8 cellular contexts compared by ENCODE assay signal in the genomic region with DNA sequence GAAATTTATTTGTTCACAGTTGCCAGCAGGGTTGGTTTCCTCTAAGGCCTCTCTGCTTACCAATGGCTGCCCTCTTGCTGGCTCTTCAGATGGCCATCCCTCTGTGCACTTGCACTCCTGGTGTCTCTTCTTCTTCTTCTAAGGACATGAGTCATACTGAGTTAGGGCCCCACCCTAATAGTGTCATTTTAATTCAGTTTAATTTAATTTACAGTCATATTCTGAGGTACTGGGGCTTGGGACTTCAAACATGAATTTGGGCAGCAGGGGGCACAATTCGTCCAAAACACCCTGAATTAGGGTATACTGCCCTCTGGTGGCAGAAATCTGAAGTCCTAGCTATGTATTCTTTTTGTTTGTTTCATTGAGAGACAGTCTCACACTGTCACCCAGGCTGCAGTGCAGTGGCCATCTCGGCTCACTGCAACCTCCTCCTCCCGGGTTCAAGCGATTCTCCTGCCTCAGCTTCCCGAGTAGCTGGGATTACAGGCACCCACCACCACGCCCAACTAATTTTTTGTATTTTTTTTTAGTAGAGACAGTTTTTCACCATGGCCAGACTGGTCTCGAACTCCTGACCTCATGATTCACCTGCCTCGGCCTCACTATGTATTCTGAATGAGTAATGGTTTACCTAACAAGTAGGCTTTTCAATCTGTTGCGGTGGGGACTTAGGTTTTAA. TPM values are rescaled to one million over a fixed set of nuclear protein-coding genes. Genes with fewer than 3 reads are reported as not detected.
DNase-seq lines count a peak whose midpoint lies in the region; ATAC-seq and TF ChIP-seq lines count a peak whose summit lies in the region.

No MANE protein-coding gene starts in this region.

- no peaks in the 10 kb centered on the region for H3K9me3 ChIP-seq in HCT116 (ENCODE audit: control insufficient read depth in 1 of 2, insufficient read depth in 1 of 2, low read depth in 1 of 2, low read length in 2 of 2)

- H3K9me3 Mint-ChIP-seq in activated naive CD8-positive, alpha-beta T cell treated with anti-CD3 and anti-CD28 coated beads, Interleukin-2, amount 10 ng/mL, durations not matched to agents 7 days and 5 days: no peaks in the 10 kb centered on the region

- TF ChIP-seq CTCF in HCT116 (IDR thresholded peaks at IDR 0.05 in 2 of 3, conservative IDR thresholded peaks at IDR 0.05 in 1 of 3; ENCODE audit: borderline replicate concordance in 1 of 3, insufficient read depth in 1 of 3, low read depth in 2 of 3, low read length in 2 of 3): peak; percentile 89 to 100 (median 98)

- no peaks in the 10 kb centered on the region for H3K9me2 ChIP-seq in HCT116 (ENCODE audit: insufficient read depth)

- peaks cover 0 to 14% of the 10 kb centered on the region in 2 experiments; a peak in 2 of 4 replicates for H3K36me3 ChIP-seq in HCT116 (ENCODE audit: control insufficient read depth in 1 of 2, insufficient read depth in 2 of 2, low read length in 2 of 2)

- CTCF ChIA-PET in HCT116 (lab: Charles Lee): interaction anchor here (0.6 to 2.9 kb wide), 36 partner anchors 9 to 938 kb away, joined by 3 to 22 read pairs (median 4); a partner anchor contains a TSS

- no TSS peak for BruUV-seq in HCT116 (replicated peaks; lab: Mats Ljungman, UMichigan)

- H3K4me3 Mint-ChIP-seq in activated naive CD8-positive, alpha-beta T cell treated with anti-CD3 and anti-CD28 coated beads, Interleukin-2, amount 10 ng/mL, durations not matched to agents 7 days and 5 days: peak overlapping the region; percentile 59

- POLR2A ChIA-PET in HCT116 (lab: Charles Lee): interaction anchor here (0.7 to 1.1 kb wide), 3 partner anchors 12 to 254 kb away, joined by 3 read pairs; a partner anchor contains a TSS
- POLR2A ChIA-PET in activated naive CD8-positive, alpha-beta T cell treated with anti-CD3 and anti-CD28 coated beads, Interleukin-2, amount 10 ng/mL, durations not matched to agents 7 days and 5 days (lab: Charles Lee): interaction anchor here (0.5 to 2.5 kb wide), 10 partner anchors 9 to 1138 kb away, joined by 3 to 12 read pairs (median 4); a partner anchor contains a TSS

- RAD21 ChIA-PET in HCT116 (lab: Charles Lee; ENCODE audit: low non-redundant PET in 1 of 2, low total read pairs in 2 of 2, uncharacterized antibody in 2 of 2, unreplicated experiment in 2 of 2): interaction anchor here in 1 of 2 experiments (1.0 kb wide), 1 partner anchor 20 kb away, joined by 5 read pairs; no protein-coding TSS in a partner anchor

- H3K4me3 ChIP-seq in HCT116 (replicated peaks in 1 of 2; ENCODE audit: low read depth in 1 of 2, low read length in 2 of 2): peak overlapping the region in 1 of 2 experiments; percentile 40; a peak in 2 of 4 replicates

- peaks cover 19% of the 10 kb centered on the region for H3K4me1 Mint-ChIP-seq in activated naive CD8-positive, alpha-beta T cell treated with anti-CD3 and anti-CD28 coated beads, Interleukin-2, amount 10 ng/mL, durations not matched to agents 7 days and 5 days

- H3K9ac ChIP-seq in HCT116 (ENCODE audit: low read length): peak overlapping the region; percentile 28

- intact Hi-C loops in HCT116 (cut with micrococcal nuclease) (loop anchor here (1.0 to 5.0 kb wide), 3 partner anchors 275 to 769 kb away; no protein-coding TSS in a partner anchor), left cardiac atrium (cut with DNase I) (no loop called here)

- H3K27me3 ChIP-seq in HCT116 (ENCODE audit: insufficient read depth, low read length): no peaks in the 10 kb centered on the region

- H3K36me3 Mint-ChIP-seq in activated naive CD8-positive, alpha-beta T cell treated with anti-CD3 and anti-CD28 coated beads, Interleukin-2, amount 10 ng/mL, durations not matched to agents 7 days and 5 days: peaks cover 20% of the 10 kb centered on the region

- H3K4me2 ChIP-seq in HCT116 (ENCODE audit: low read length): peak overlapping the region; percentile 71

- DNase-seq in DMS53 treated with DMSO at 0.1 percent for 48 hours (lab: John Stamatoyannopoulos, UW; ENCODE audit: unreplicated experiment): peak; percentile 57
- peak; percentile 96 for DNase-seq in HCT116 (ENCODE audit: low read depth, low spot score)
- DNase-seq in NCI-H146 (lab: John Stamatoyannopoulos, UW): peak; percentile 84
- DNase-seq in SW 1271 (lab: John Stamatoyannopoulos, UW): peak; percentile 91 to 95
- peak; percentile 71 for DNase-seq in activated naive CD8-positive, alpha-beta T cell treated with anti-CD3 and anti-CD28 coated beads, Interleukin-2, amount 10 ng/mL, durations not matched to agents 7 days and 5 days
- peak; percentile 80 for DNase-seq in left cardiac atrium
- peak; percentile 93 for DNase-seq in renal cortical epithelial cell (ENCODE audit: low read depth)

- TF ChIP-seq POLR2A in HCT116 (IDR thresholded peaks at IDR 0.05; ENCODE audit: borderline replicate concordance, extremely low read depth, insufficient read depth, insufficient read length): no peak

- peaks cover 25 to 35% of the 10 kb centered on the region in 2 experiments for H3K4me1 ChIP-seq in HCT116 (ENCODE audit: control insufficient read depth in 1 of 2, insufficient read depth in 2 of 2, low read length in 2 of 2)

- peak overlapping the region; percentile 80 for H3K27ac Mint-ChIP-seq in activated naive CD8-positive, alpha-beta T cell treated with anti-CD3 and anti-CD28 coated beads, Interleukin-2, amount 10 ng/mL, durations not matched to agents 7 days and 5 days

- TF ChIP-seq RAD21 in HCT116 (IDR thresholded peaks at IDR 0.05; ENCODE audit: low read depth): peak; percentile 97

- no peaks in the 10 kb centered on the region for H3K27me3 Mint-ChIP-seq in activated naive CD8-positive, alpha-beta T cell treated with anti-CD3 and anti-CD28 coated beads, Interleukin-2, amount 10 ng/mL, durations not matched to agents 7 days and 5 days

- peak overlapping the region; percentile 70; the same call in 1 of the 2 replicates for H3K27ac ChIP-seq in HCT116 (ENCODE audit: low read depth, low read length)

- H3K79me2 ChIP-seq in HCT116 (ENCODE audit: insufficient read depth, low read length): no peaks in the 10 kb centered on the region

- no peak overlapping the region for H2AFZ ChIP-seq in HCT116 (ENCODE audit: low read depth, low read length, poor library complexity, severe bottlenecking)

- peak; percentile 86 for ATAC-seq in HCT116
- peak; percentile 87 for ATAC-seq in activated naive CD8-positive, alpha-beta T cell treated with anti-CD3 and anti-CD28 coated beads, Interleukin-2, amount 10 ng/mL, durations not matched to agents 7 days and 5 days (ENCODE audit: low read depth)
- ATAC-seq in left cardiac atrium: peak; percentile 60 to 70
- ATAC-seq in GM21367 (IDR thresholded peaks at IDR 0.05; ENCODE audit: unreplicated experiment): no peak

- H4K20me1 ChIP-seq in HCT116 (ENCODE audit: insufficient read depth): no peaks in the 10 kb centered on the region

TF ChIP-seq in HCT116, 20 proteins besides CTCF, POLR2A, EP300 and RAD21 (continues in another document):
- peak; percentile 44 for TF ChIP-seq YY1 (IDR thresholded peaks at IDR 0.05; ENCODE audit: extremely low read depth, insufficient replicate concordance, low read depth, low read length)
- TF ChIP-seq TCF7L2 (IDR thresholded peaks at IDR 0.05; ENCODE audit: borderline replicate concordance, extremely low read depth, insufficient read depth, insufficient read length): no peak
- TF ChIP-seq EZH2 (IDR thresholded peaks at IDR 0.05): no peak
- TF ChIP-seq, protein P1, sequence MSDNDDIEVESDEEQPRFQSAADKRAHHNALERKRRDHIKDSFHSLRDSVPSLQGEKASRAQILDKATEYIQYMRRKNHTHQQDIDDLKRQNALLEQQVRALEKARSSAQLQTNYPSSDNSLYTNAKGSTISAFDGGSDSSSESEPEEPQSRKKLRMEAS (IDR thresholded peaks at IDR 0.05): no peak
- TF ChIP-seq POLR2AphosphoS5 (IDR thresholded peaks at IDR 0.05; ENCODE audit: low read depth, low read length): peak; percentile 30; the same call in 1 of the 2 replicates
- peak; percentile 64; the same call in 1 of the 2 replicates for TF ChIP-seq CBX3 (IDR thresholded peaks at IDR 0.05; ENCODE audit: low read depth)

RNA-seq across cellular contexts. Expression of a gene that starts 19.8 kb away (rescaled TPM):
- total RNA-seq in HCT116 (2021; ENCODE audit: unreplicated experiment): 19.8 TPM
- 10.1 and 12.3 TPM in 2 replicates for polyA plus RNA-seq in HCT116 (2012)
- total RNA-seq in activated naive CD8-positive, alpha-beta T cell treated with anti-CD3 and anti-CD28 coated beads, Interleukin-2, amount 10 ng/mL, durations not matched to agents 7 days and 5 days: 10 to 100 TPM; 25.1 to 27.4 TPM
- total RNA-seq in left cardiac atrium: 10 to 100 TPM; 16.5 to 20.7 TPM
- 30.2 and 39.1 TPM in 2 replicates for total RNA-seq in renal cortical epithelial cell

RNA-seq across cellular contexts. Expression of a gene that starts 20.1 kb away (rescaled TPM):
- total RNA-seq in HCT116 (2021; ENCODE audit: unreplicated experiment) (25.2 TPM), left cardiac atrium (10 to 100 TPM; 22.6 to 23.6 TPM), renal cortical epithelial cell (15.3 and 31.9 TPM in 2 replicates)
- 27.8 TPM in 2 replicates for polyA plus RNA-seq in HCT116 (2012)
- 10 to 100 TPM; 42.8 to 43.4 TPM for total RNA-seq in activated naive CD8-positive, alpha-beta T cell treated with anti-CD3 and anti-CD28 coated beads, Interleukin-2, amount 10 ng/mL, durations not matched to agents 7 days and 5 days

RNA-seq across cellular contexts. Expression of a gene that starts 54.7 kb away (rescaled TPM):
- 34.3 TPM for total RNA-seq in HCT116 (2021; ENCODE audit: unreplicated experiment)
- 38.4 and 44.2 TPM in 2 replicates for polyA plus RNA-seq in HCT116 (2012)
- 10 to 100 TPM; 32.7 to 37.4 TPM for total RNA-seq in activated naive CD8-positive, alpha-beta T cell treated with anti-CD3 and anti-CD28 coated beads, Interleukin-2, amount 10 ng/mL, durations not matched to agents 7 days and 5 days
- 10 to 100 TPM; 19.7 to 20.6 TPM for total RNA-seq in left cardiac atrium
- 76.8 and 86.5 TPM in 2 replicates for total RNA-seq in renal cortical epithelial cell

RNA-seq across cellular contexts. Expression of a gene that starts 54.7 kb away (rescaled TPM):
- total RNA-seq in HCT116 (2021; ENCODE audit: unreplicated experiment) (2.1 TPM), left cardiac atrium (1 to 10 TPM; 3.6 to 5.4 TPM), renal cortical epithelial cell (0.69 and 3.8 TPM in 2 replicates)
- polyA plus RNA-seq in HCT116 (2012): 0.84 and 0.94 TPM in 2 replicates
- 1 to 10 TPM; 1.1 to 1.6 TPM for total RNA-seq in activated naive CD8-positive, alpha-beta T cell treated with anti-CD3 and anti-CD28 coated beads, Interleukin-2, amount 10 ng/mL, durations not matched to agents 7 days and 5 days
